ENCODE assay signal across 1 cellular context in the genomic region with DNA sequence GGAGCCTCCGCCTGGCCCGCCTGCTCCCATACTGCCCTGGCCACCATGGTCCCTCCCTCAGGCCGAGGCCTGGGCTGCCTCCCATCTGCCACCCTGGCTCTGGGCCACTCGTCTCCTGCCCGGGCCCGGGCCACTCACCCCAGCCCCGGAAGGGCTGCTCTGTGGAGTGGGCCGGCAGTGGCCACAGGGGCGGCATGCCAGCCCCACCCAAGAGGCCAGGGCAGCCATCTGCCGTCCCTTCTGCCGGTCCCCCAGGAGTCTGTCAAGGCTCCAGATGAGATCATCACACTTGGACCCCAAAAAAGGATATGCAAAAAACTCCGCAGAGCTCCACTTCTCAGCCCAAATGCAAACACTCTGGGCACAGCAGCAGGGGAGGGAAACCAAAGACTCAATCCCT.
TF ChIP-seq lines count a peak whose summit lies in the region.

No MANE protein-coding gene starts in this region.

TF ChIP-seq in SK-N-SH treated with all-trans-retinoic acid at 6 μM for 48 hours, 23 proteins besides CTCF, POLR2A, EP300 and RAD21 (continued from another document):
- TF ChIP-seq BACH2 (CRISPR knock-in tag; IDR thresholded peaks at IDR 0.05; ENCODE audit: borderline replicate concordance) (no peak), PPARA (CRISPR knock-in tag; IDR thresholded peaks at IDR 0.05; ENCODE audit: borderline replicate concordance) (no peak), GLIS3 (CRISPR knock-in tag; IDR thresholded peaks at IDR 0.05) (no peak), RARB (CRISPR knock-in tag; IDR thresholded peaks at IDR 0.05) (no peak), CSDC2 (CRISPR knock-in tag; IDR thresholded peaks at IDR 0.05) (no peak), ISL1 (CRISPR knock-in tag; IDR thresholded peaks at IDR 0.05) (no peak), ZC3H10 (CRISPR knock-in tag; IDR thresholded peaks at IDR 0.05) (no peak), ARNTL (CRISPR knock-in tag; IDR thresholded peaks at IDR 0.05; ENCODE audit: borderline replicate concordance, low read depth) (no peak), CSRNP3 (CRISPR knock-in tag; IDR thresholded peaks at IDR 0.05) (no peak), ZNF70 (CRISPR knock-in tag; IDR thresholded peaks at IDR 0.05) (no peak), SNAI2 (CRISPR knock-in tag; IDR thresholded peaks at IDR 0.05) (no peak), ZFP30 (CRISPR knock-in tag; IDR thresholded peaks at IDR 0.05) (no peak), ZNF565 (CRISPR knock-in tag; conservative IDR thresholded peaks at IDR 0.05; ENCODE audit: low read depth) (no peak)
- TF ChIP-seq, protein P1, sequence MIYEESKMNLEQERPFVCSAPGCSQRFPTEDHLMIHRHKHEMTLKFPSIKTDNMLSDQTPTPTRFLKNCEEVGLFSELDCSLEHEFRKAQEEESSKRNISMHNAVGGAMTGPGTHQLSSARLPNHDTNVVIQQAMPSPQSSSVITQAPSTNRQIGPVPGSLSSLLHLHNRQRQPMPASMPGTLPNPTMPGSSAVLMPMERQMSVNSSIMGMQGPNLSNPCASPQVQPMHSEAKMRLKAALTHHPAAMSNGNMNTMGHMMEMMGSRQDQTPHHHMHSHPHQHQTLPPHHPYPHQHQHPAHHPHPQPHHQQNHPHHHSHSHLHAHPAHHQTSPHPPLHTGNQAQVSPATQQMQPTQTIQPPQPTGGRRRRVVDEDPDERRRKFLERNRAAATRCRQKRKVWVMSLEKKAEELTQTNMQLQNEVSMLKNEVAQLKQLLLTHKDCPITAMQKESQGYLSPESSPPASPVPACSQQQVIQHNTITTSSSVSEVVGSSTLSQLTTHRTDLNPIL (CRISPR knock-in tag; IDR thresholded peaks at IDR 0.05; ENCODE audit: low read depth): no peak
